Comparison of ENCODE assay signal across 10 cellular contexts in genomic region chr7:136869991-136870798, GRCh38. TPM values are rescaled to one million over a fixed set of nuclear protein-coding genes. Genes with fewer than 3 reads are reported as not detected.
A peak's percentile ranks its signal among the peaks of the same experiment; 100 is the strongest.
DNase-seq lines count a peak whose midpoint lies in the region; ATAC-seq and TF ChIP-seq lines count a peak whose summit lies in the region.
"Had no signal": no experiment of that assay in that cellular context is flagged by ENCODE, and none has a peak within 500 bp of the region (broad histone marks: within the 10 kb centered on the region; RNA-seq: fewer than 3 reads in every experiment).

No MANE protein-coding gene starts in this region.

- CTCF ChIA-PET in SK-N-SH (lab: Yijun Ruan, JAX): interaction anchor here (0.6 to 4.8 kb wide), 12 partner anchors 8 to 1070 kb away, joined by 3 to 14 read pairs (median 4); no protein-coding TSS in a partner anchor

- H3K4me3 ChIP-seq in SK-N-SH (ENCODE audit: low read depth in 2 of 2, low read length in 1 of 2) (peak overlapping the region; percentile 47 to 60), heart left ventricle (peak overlapping the region; percentile 21 to 81 (median 62)), tibial artery (peak overlapping the region in 1 of 2 donors; percentile 26)

- H3K27me3 ChIP-seq in SK-N-SH (ENCODE audit: insufficient read depth) (peaks cover 43% of the 10 kb centered on the region), heart left ventricle (peaks cover 0 to 40% (median 3%) of the 10 kb centered on the region in 9 donors), tibial artery (peaks cover 0 to 44% of the 10 kb centered on the region in 2 donors)

- H3K4me1 Mint-ChIP-seq in osteocyte (ENCODE audit: unreplicated experiment): peaks cover 22% of the 10 kb centered on the region
- no peaks in the 10 kb centered on the region for H3K4me1 Mint-ChIP-seq in effector memory CD8-positive, alpha-beta T cell (ENCODE audit: low read depth in 2 of 2)

- no peak for TF ChIP-seq EP300 in SK-N-SH (IDR thresholded peaks at IDR 0.05; ENCODE audit: borderline replicate concordance in 1 of 2, low read depth in 1 of 2, low read length in 1 of 2)

- H3K9me2 ChIP-seq in SK-N-SH: no peaks in the 10 kb centered on the region

- H3K9me3 Mint-ChIP-seq in osteocyte (ENCODE audit: unreplicated experiment): no peaks in the 10 kb centered on the region
- peaks cover 0 to 6% of the 10 kb centered on the region in 2 donors for H3K9me3 Mint-ChIP-seq in effector memory CD8-positive, alpha-beta T cell

- H2AFZ ChIP-seq in SK-N-SH (ENCODE audit: low read depth): peak overlapping the region; percentile 85

- H3K36me3 ChIP-seq in SK-N-SH (replicated peaks in 1 of 2; ENCODE audit: control insufficient read depth in 1 of 2, insufficient read depth in 2 of 2, low read length in 1 of 2) (no peaks in the 10 kb centered on the region), heart left ventricle (no peaks in the 10 kb centered on the region), tibial artery (no peaks in the 10 kb centered on the region)

- peaks cover 3 to 32% of the 10 kb centered on the region in 2 experiments; a peak in 2 of 4 replicates for H3K4me1 ChIP-seq in SK-N-SH (ENCODE audit: control insufficient read depth in 1 of 2, insufficient read depth in 2 of 2, low read depth in 1 of 2, low read length in 1 of 2)
- H3K4me1 ChIP-seq in heart left ventricle: peaks cover 0 to 23% (median 4%) of the 10 kb centered on the region in 12 donors
- H3K4me1 ChIP-seq in tibial artery: peaks cover 0 to 31% (median 25%) of the 10 kb centered on the region in 4 donors

- H3K27ac ChIP-seq in SK-N-SH (ENCODE audit: low read depth in 2 of 2, low read length in 1 of 2): no peak overlapping the region
- peak overlapping the region; percentile 9 to 93 (median 83) for H3K27ac ChIP-seq in heart left ventricle
- no peak overlapping the region for H3K27ac ChIP-seq in tibial artery

- DNase-seq in Daoy (ENCODE audit: low read depth) (peak; percentile 25), SK-N-SH (peak; percentile 64), heart left ventricle (peak; percentile 18 to 60 (median 40)), osteocyte (ENCODE audit: extremely low spot score, unreplicated experiment) (peak; percentile 84), tibial artery (no peak)
- DNase-seq in effector memory CD8-positive, alpha-beta T cell: no peak
- DNase-seq: activated CD8-positive, alpha-beta T cell treated with anti-CD3 and anti-CD28 coated beads, Interleukin-2, amount 10 ng/mL, durations not matched to agents 7 days and 5 days; nucleus accumbens had no signal

- intact Hi-C loops in heart left ventricle (cut with DNase I) (loop anchor here in 8 of 10 donors (2.0 to 10.0 kb wide), 9 partner anchors 42 to 285 kb away; no protein-coding TSS in a partner anchor), tibial artery (cut with DNase I; ENCODE audit: low total_unique reads) (no loop called here)

- H3K36me3 Mint-ChIP-seq in osteocyte (ENCODE audit: unreplicated experiment): peaks cover 8% of the 10 kb centered on the region
- no peaks in the 10 kb centered on the region for H3K36me3 Mint-ChIP-seq in effector memory CD8-positive, alpha-beta T cell (ENCODE audit: insufficient read depth)

- TF ChIP-seq CTCF in SK-N-SH (IDR thresholded peaks at IDR 0.05): no peak
- TF ChIP-seq CTCF in heart left ventricle (IDR thresholded peaks at IDR 0.05): no peak
- no peak for TF ChIP-seq CTCF in osteocyte (IDR thresholded peaks at IDR 0.05)
- no peak for TF ChIP-seq CTCF in tibial artery (IDR thresholded peaks at IDR 0.05)

- no peaks in the 10 kb centered on the region for H3F3A ChIP-seq in SK-N-SH (replicated peaks; ENCODE audit: insufficient read depth)

- POLR2A ChIA-PET in SK-N-SH (lab: Yijun Ruan, JAX): no interaction called here

- H3K27ac Mint-ChIP-seq in osteocyte (ENCODE audit: unreplicated experiment): peak overlapping the region; percentile 55
- H3K27ac Mint-ChIP-seq in effector memory CD8-positive, alpha-beta T cell: no peak overlapping the region
- H3K27ac Mint-ChIP-seq: activated CD8-positive, alpha-beta T cell treated with anti-CD3 and anti-CD28 coated beads, Interleukin-2, amount 10 ng/mL, durations not matched to agents 7 days and 5 days had no signal

- H3K79me2 ChIP-seq in SK-N-SH (ENCODE audit: insufficient read depth): no peaks in the 10 kb centered on the region

- peak overlapping the region; percentile 86 for H3K4me3 Mint-ChIP-seq in osteocyte (ENCODE audit: unreplicated experiment)
- no peak overlapping the region for H3K4me3 Mint-ChIP-seq in effector memory CD8-positive, alpha-beta T cell
- H3K4me3 Mint-ChIP-seq: activated CD8-positive, alpha-beta T cell treated with anti-CD3 and anti-CD28 coated beads, Interleukin-2, amount 10 ng/mL, durations not matched to agents 7 days and 5 days had no signal

- H3K27me3 Mint-ChIP-seq in osteocyte (ENCODE audit: unreplicated experiment): peaks cover 3% of the 10 kb centered on the region
- H3K27me3 Mint-ChIP-seq in effector memory CD8-positive, alpha-beta T cell: peaks cover 9 to 40% of the 10 kb centered on the region in 2 donors

- peak in 3 of 4 donors; percentile 33 to 49 (median 36) for ATAC-seq in heart left ventricle
- no peak for ATAC-seq in effector memory CD8-positive, alpha-beta T cell (replicated peaks)
- no peak for ATAC-seq in HG03196 (IDR thresholded peaks at IDR 0.05; ENCODE audit: unreplicated experiment)
- ATAC-seq in GM21825 (IDR thresholded peaks at IDR 0.05; ENCODE audit: unreplicated experiment): no peak
- ATAC-seq: activated CD8-positive, alpha-beta T cell treated with anti-CD3 and anti-CD28 coated beads, Interleukin-2, amount 10 ng/mL, durations not matched to agents 7 days and 5 days had no signal

- H4K20me1 ChIP-seq in SK-N-SH (ENCODE audit: insufficient read depth): no peaks in the 10 kb centered on the region

- TF ChIP-seq POLR2A in heart left ventricle (IDR thresholded peaks at IDR 0.05): no peak

- H3K9me3 ChIP-seq in SK-N-SH (no peaks in the 10 kb centered on the region), heart left ventricle (no peaks in the 10 kb centered on the region), tibial artery (no peaks in the 10 kb centered on the region)

- WGBS in SK-N-SH (ENCODE audit: low lambda C conversion rate): 5% methylated on average over 37 of the region's 48 CpGs
- WGBS in heart left ventricle, 4 donors: 0 to 1% (median 1%) methylated on average over 36 to 48 of the region's 48 CpGs

- no peak overlapping the region for H3K9ac ChIP-seq in SK-N-SH

- peak overlapping the region; percentile 86 for H3K4me2 ChIP-seq in SK-N-SH

- TF ChIP-seq RAD21 in SK-N-SH (IDR thresholded peaks at IDR 0.05; ENCODE audit: low read length): no peak

TF ChIP-seq in SK-N-SH, 30 proteins besides CTCF, POLR2A, EP300 and RAD21:
- TF ChIP-seq MXI1 (IDR thresholded peaks at IDR 0.05; ENCODE audit: low read depth, low read length) (no peak), JUND (IDR thresholded peaks at IDR 0.05) (no peak)
- TF ChIP-seq, protein P1, sequence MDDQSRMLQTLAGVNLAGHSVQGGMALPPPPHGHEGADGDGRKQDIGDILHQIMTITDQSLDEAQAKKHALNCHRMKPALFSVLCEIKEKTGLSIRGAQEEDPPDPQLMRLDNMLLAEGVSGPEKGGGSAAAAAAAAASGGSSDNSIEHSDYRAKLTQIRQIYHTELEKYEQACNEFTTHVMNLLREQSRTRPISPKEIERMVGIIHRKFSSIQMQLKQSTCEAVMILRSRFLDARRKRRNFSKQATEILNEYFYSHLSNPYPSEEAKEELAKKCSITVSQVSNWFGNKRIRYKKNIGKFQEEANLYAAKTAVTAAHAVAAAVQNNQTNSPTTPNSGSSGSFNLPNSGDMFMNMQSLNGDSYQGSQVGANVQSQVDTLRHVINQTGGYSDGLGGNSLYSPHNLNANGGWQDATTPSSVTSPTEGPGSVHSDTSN (IDR thresholded peaks at IDR 0.05): no peak

RNA-seq across cellular contexts. Expression of gene CHRM2, which starts 1.7 kb away (rescaled TPM):
- total RNA-seq in Daoy (2014; rRNA removed; shearing (Covaris generic)): 0.06 and 0.51 TPM in 2 replicates
- polyA plus RNA-seq in SK-N-SH (2012; rRNA removed) (0.02 and 0.23 TPM in 2 replicates), heart left ventricle (10 to 100 TPM; 22.2 to 25.9 TPM)
- 0.03 and 0.07 TPM in 2 replicates for polyA plus RNA-seq in SK-N-SH (2012; cell fraction: cytosol; rRNA removed)
- 0.12 and 0.22 TPM in 2 replicates for polyA plus RNA-seq in SK-N-SH (2012; cell fraction: nucleus; rRNA removed)
- total RNA-seq in heart left ventricle (100 to 1,000 TPM in 1 of 9 donors, 10 to 100 TPM in 8; 25.3 to 124 (median 78.5) TPM), osteocyte (27.3 and 30.0 TPM in 2 replicates)
- total RNA-seq: activated CD8-positive, alpha-beta T cell treated with anti-CD3 and anti-CD28 coated beads, Interleukin-2, amount 10 ng/mL, durations not matched to agents 7 days and 5 days had no signal

Comparison
In these comparisons a context has a peak if more than half of its experiments do, and no peak if none do; other contexts are left out.
1. DNase-seq: peak in Daoy (single experiment), SK-N-SH (single experiment), heart left ventricle (5 of 5) and osteocyte (single experiment); none in tibial artery (0 of 2) and effector memory CD8-positive, alpha-beta T cell (0 of 3).
2. H3K27ac ChIP-seq: peak in heart left ventricle (12 of 12); none in SK-N-SH (0 of 2) and tibial artery (0 of 2).
3. ATAC-seq: peak in heart left ventricle (3 of 4); none in effector memory CD8-positive, alpha-beta T cell (single experiment), HG03196 (single experiment) and GM21825 (single experiment).
4. RNA of gene CHRM2, which starts 1.7 kb away (total RNA-seq): 25.3 to 124 TPM in heart left ventricle and 27.3 to 30.0 TPM in osteocyte; 0.06 to 0.51 TPM in Daoy; every median in the first group is over 10 times any median in the second.